ENCODE assay signal across 1 cellular context in genomic region chr1:64348887-64349648, GRCh38.
TF ChIP-seq lines count a peak whose summit lies in the region.

No MANE protein-coding gene starts in this region.

TF ChIP-seq in H1, 55 proteins besides CTCF, POLR2A, EP300 and RAD21 (continued from another document):
- no peak for TF ChIP-seq CHD7 (IDR thresholded peaks at IDR 0.05; ENCODE audit: insufficient replicate concordance, low read length)
- TF ChIP-seq POLR2AphosphoS5 (IDR thresholded peaks at IDR 0.05; ENCODE audit: low read depth, low read length), result no peak
- TF ChIP-seq JUN (IDR thresholded peaks at IDR 0.05; ENCODE audit: low read depth, low read length), result no peak
- TF ChIP-seq PHF8 (conservative IDR thresholded peaks at IDR 0.05; ENCODE audit: low read depth, low read length), result no peak
